In genomic region chr17:72158895-72159885, GRCh38 we compare ENCODE assay signal across 1 cellular context.
TF ChIP-seq lines count a peak whose summit lies in the region.

No MANE protein-coding gene starts in this region.

TF ChIP-seq in H1, 55 proteins besides CTCF, POLR2A, EP300 and RAD21:
- TF ChIP-seq NRF1 (IDR thresholded peaks at IDR 0.05; ENCODE audit: low read depth, low read length) (no peak), TAF1 (IDR thresholded peaks at IDR 0.05; ENCODE audit: low read depth, low read length) (no peak), BCL11A (IDR thresholded peaks at IDR 0.05; ENCODE audit: low read depth in 2 of 2, low read length in 2 of 2) (no peak), MAX (IDR thresholded peaks at IDR 0.05) (no peak), JUN (IDR thresholded peaks at IDR 0.05; ENCODE audit: low read depth, low read length) (no peak), PHF8 (conservative IDR thresholded peaks at IDR 0.05; ENCODE audit: low read depth, low read length) (no peak), HDAC6 (IDR thresholded peaks at IDR 0.05; ENCODE audit: low read depth, low read length) (no peak), EZH2 (IDR thresholded peaks at IDR 0.05; ENCODE audit: low read depth, low read length, severe bottlenecking) (no peak), SRF (IDR thresholded peaks at IDR 0.05; ENCODE audit: low read depth, low read length) (no peak), TEAD4 (IDR thresholded peaks at IDR 0.05; ENCODE audit: low read depth, low read length) (no peak), SP2 (IDR thresholded peaks at IDR 0.05; ENCODE audit: low read length) (no peak), CREB1 (IDR thresholded peaks at IDR 0.05) (no peak)
